ENCODE assay signal across 13 cellular contexts in the genomic region with DNA sequence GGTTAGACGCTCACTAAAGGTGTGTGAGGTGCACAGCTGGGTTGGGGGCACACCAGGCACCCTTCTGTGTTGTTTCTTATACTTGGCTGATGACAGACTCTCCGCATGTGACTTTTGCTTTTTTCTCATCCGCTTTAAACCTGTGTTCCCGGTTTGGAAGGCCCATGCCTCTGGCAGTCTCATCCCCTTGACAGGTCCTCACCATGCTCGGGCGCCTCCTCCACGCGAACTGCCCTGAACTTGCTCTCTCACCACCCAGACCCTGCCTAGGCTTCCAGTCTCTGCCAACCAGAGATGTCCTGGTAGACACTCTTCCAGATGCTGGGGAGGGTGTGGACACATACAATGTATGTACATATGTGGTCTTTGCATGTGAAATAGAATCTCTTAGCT.
DNase-seq lines count a peak whose midpoint lies in the region; ATAC-seq, FAIRE-seq and TF ChIP-seq lines count a peak whose summit lies in the region.
"Had no signal": no experiment of that assay in that cellular context is flagged by ENCODE, and none has a peak within 500 bp of the region (broad histone marks: within the 10 kb centered on the region; RNA-seq: fewer than 3 reads in every experiment).

No MANE protein-coding gene starts in this region.

- H3K79me2 ChIP-seq in keratinocyte (ENCODE audit: control insufficient read depth, insufficient read depth, low read length) = peaks cover 63% of the 10 kb centered on the region

- peak overlapping the region; percentile 84 for H3K4me2 ChIP-seq in keratinocyte (ENCODE audit: control insufficient read depth, extremely low read depth, insufficient read depth, low read depth, low read length)
- H3K4me2 ChIP-seq: SK-N-SH had no signal

- H3K9me3 Mint-ChIP-seq in activated naive CD4-positive, alpha-beta T cell treated with anti-CD3 and anti-CD28 coated beads, Interleukin-2, amount 50 U/mL, for 24 hours = no peaks in the 10 kb centered on the region
- no peaks in the 10 kb centered on the region for H3K9me3 Mint-ChIP-seq in activated B cell treated with CpG ODN at 0.5 μM for 24 hours

- H3K4me1 Mint-ChIP-seq in activated naive CD4-positive, alpha-beta T cell treated with anti-CD3 and anti-CD28 coated beads, Interleukin-2, amount 50 U/mL, for 24 hours = peaks cover 79% of the 10 kb centered on the region
- H3K4me1 Mint-ChIP-seq in activated B cell treated with CpG ODN at 0.5 μM for 24 hours = peaks cover 82% of the 10 kb centered on the region

- CTCF ChIA-PET in activated B cell treated with CpG ODN at 0.5 μM for 24 hours (lab: Charles Lee) = no interaction called here

- 86% methylated on average over 8 of the region's 8 CpGs for WGBS in urinary bladder

- H3K27me3 Mint-ChIP-seq in activated naive CD4-positive, alpha-beta T cell treated with anti-CD3 and anti-CD28 coated beads, Interleukin-2, amount 50 U/mL, for 24 hours = no peaks in the 10 kb centered on the region
- no peaks in the 10 kb centered on the region for H3K27me3 Mint-ChIP-seq in activated B cell treated with CpG ODN at 0.5 μM for 24 hours

- no peaks in the 10 kb centered on the region for H3K9me3 ChIP-seq in keratinocyte (ENCODE audit: control insufficient read depth, low read depth, low read length)
- H3K9me3 ChIP-seq: BE2C, SK-N-SH had no signal

- TF ChIP-seq CTCF in activated B cell treated with CpG ODN at 0.5 μM for 24 hours (IDR thresholded peaks at IDR 0.05) (no peak), keratinocyte (optimal IDR thresholded peaks at IDR 0.05 in 1 of 3, IDR thresholded peaks at IDR 0.05 in 1 of 3, conservative IDR thresholded peaks at IDR 0.05 in 1 of 3; ENCODE audit: extremely low read depth in 1 of 3, insufficient read depth in 2 of 3, low read length in 3 of 3) (no peak)

- H3K9me1 ChIP-seq in keratinocyte (ENCODE audit: control insufficient read depth, extremely low read depth, insufficient read depth, low read length) = no peaks in the 10 kb centered on the region

- intact Hi-C loops in activated B cell treated with CpG ODN at 0.5 μM for 24 hours (cut with micrococcal nuclease) = no loop called here

- H2AFZ ChIP-seq in keratinocyte (ENCODE audit: control insufficient read depth, low read length) = peak overlapping the region; percentile 8

- peak overlapping the region; percentile 38 for H3K9ac ChIP-seq in keratinocyte (ENCODE audit: control insufficient read depth, extremely low read depth, insufficient read depth, low read length)
- H3K9ac ChIP-seq: SK-N-SH had no signal

- H3K4me3 Mint-ChIP-seq in activated naive CD4-positive, alpha-beta T cell treated with anti-CD3 and anti-CD28 coated beads, Interleukin-2, amount 50 U/mL, for 24 hours = no peak overlapping the region
- peak overlapping the region; percentile 16 for H3K4me3 Mint-ChIP-seq in activated B cell treated with CpG ODN at 0.5 μM for 24 hours

- H3K27ac Mint-ChIP-seq in activated naive CD4-positive, alpha-beta T cell treated with anti-CD3 and anti-CD28 coated beads, Interleukin-2, amount 50 U/mL, for 24 hours = peak overlapping the region; percentile 43
- H3K27ac Mint-ChIP-seq in activated B cell treated with CpG ODN at 0.5 μM for 24 hours = peak overlapping the region; percentile 73

- H3K27ac ChIP-seq in keratinocyte (ENCODE audit: control insufficient read depth, insufficient read depth, low read length) (peak overlapping the region; percentile 93), urinary bladder (ENCODE audit: low read depth) (peak overlapping the region; percentile 26)

- dilution Hi-C loops in keratinocyte (cut with MboI; ENCODE audit: extremely low pct_ligation_motif_present, low sequenced_read_pairs) = no loop called here

- H3K4me1 ChIP-seq in keratinocyte (ENCODE audit: control insufficient read depth, extremely low read depth, insufficient read depth, low read length) = peaks cover 70% of the 10 kb centered on the region
- H3K4me1 ChIP-seq in urinary bladder (ENCODE audit: insufficient read depth) = peaks cover 4% of the 10 kb centered on the region

- POLR2A ChIA-PET in activated B cell treated with CpG ODN at 0.5 μM for 24 hours (lab: Charles Lee) = no interaction called here

- no peaks in the 10 kb centered on the region for H3K36me3 ChIP-seq in keratinocyte (ENCODE audit: control insufficient read depth in 2 of 2, extremely low read depth in 1 of 2, insufficient read depth in 2 of 2, low read length in 2 of 2)
- no peaks in the 10 kb centered on the region for H3K36me3 ChIP-seq in urinary bladder (ENCODE audit: insufficient read depth)
- H3K36me3 ChIP-seq: BE2C had no signal

- no peaks in the 10 kb centered on the region for H3K36me3 Mint-ChIP-seq in activated naive CD4-positive, alpha-beta T cell treated with anti-CD3 and anti-CD28 coated beads, Interleukin-2, amount 50 U/mL, for 24 hours
- no peaks in the 10 kb centered on the region for H3K36me3 Mint-ChIP-seq in activated B cell treated with CpG ODN at 0.5 μM for 24 hours (ENCODE audit: low read depth)

- no peaks in the 10 kb centered on the region for H4K20me1 ChIP-seq in keratinocyte (ENCODE audit: control insufficient read depth, extremely low read depth, insufficient read depth, low read length)

- FAIRE-seq in keratinocyte (lab: Jason Lieb, UNC) = peak; percentile 65
- FAIRE-seq: islet of Langerhans had no signal

- DNase-seq in activated naive CD4-positive, alpha-beta T cell (lab: John Stamatoyannopoulos, UW) = no peak
- DNase-seq in activated B cell treated with CpG ODN at 0.5 μM for 24 hours (no peak), keratinocyte (ENCODE audit: low read depth, low spot score) (no peak), RPMI8226 (no peak)
- no peak for DNase-seq in activated CD4-positive, CD25-positive, alpha-beta regulatory T cell (lab: John Stamatoyannopoulos, UW)
- DNase-seq: BE2C, caudate nucleus, nucleus accumbens had no signal

- ATAC-seq in activated B cell treated with CpG ODN at 0.5 μM for 24 hours (ENCODE audit: low read depth) = no peak
- ATAC-seq in HG03457 (IDR thresholded peaks at IDR 0.05; ENCODE audit: unreplicated experiment) = no peak

- H3K27me3 ChIP-seq in keratinocyte (ENCODE audit: control insufficient read depth, extremely low read depth, insufficient read depth, low read length) = no peaks in the 10 kb centered on the region
- H3K27me3 ChIP-seq: BE2C had no signal

- peak overlapping the region in 2 of 3 experiments; percentile 31 to 48 for H3K4me3 ChIP-seq in keratinocyte (ENCODE audit: control insufficient read depth in 2 of 3, extremely low read depth in 1 of 3, insufficient read depth in 2 of 3, low read depth in 1 of 3, low read length in 3 of 3)
- H3K4me3 ChIP-seq in urinary bladder (ENCODE audit: low read depth, low read length) = no peak overlapping the region
